Comparison of ENCODE assay signal across 30 cellular contexts in the genomic region with DNA sequence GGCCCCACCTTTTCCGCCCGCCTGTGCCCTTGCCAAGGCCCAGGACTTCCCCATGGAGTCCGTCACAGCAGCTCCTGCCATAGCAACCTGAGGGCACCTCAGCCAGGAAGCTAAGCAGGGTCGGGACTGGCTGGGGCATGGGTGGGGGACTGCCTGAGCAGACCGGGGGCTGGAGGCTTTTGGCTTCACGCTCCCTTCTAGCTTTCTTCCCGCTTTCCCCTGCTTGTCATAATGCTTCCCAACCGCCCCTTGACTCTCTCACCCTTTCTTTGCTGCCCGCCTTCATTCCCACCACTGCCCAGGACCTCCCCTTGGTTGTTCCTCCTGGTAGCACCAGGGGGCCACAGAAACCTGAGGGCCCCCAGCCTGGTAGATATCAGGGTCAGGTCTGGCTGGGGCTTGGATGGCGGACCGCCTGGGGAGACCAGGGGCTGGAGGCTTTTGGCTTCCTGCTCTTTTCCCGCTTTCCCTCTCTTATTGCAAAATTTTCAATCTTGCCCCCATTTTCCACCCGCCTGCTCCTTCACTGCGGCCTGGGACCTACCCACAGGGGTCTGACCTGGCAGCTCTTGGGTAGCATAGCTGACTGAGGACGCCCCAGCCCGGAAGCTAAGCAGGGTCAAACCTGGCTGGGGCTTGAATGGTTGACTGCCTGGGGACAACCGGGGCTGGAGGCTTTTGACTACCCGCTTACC.
"Had no signal": no experiment of that assay in that cellular context is flagged by ENCODE, and none has a peak within 500 bp of the region (broad histone marks: within the 10 kb centered on the region; RNA-seq: fewer than 3 reads in every experiment).

No MANE protein-coding gene starts in this region.

- H3K4me3 ChIP-seq: ascending aorta, breast epithelium, cardiac muscle cell, esophagus squamous epithelium, gastroesophageal sphincter had no signal

- H3K4me1 ChIP-seq: ascending aorta, breast epithelium, gastroesophageal sphincter had no signal

- ATAC-seq: activated CD4-positive, alpha-beta T cell treated with anti-CD3 and anti-CD28 coated beads for 36 hours; activated naive CD4-positive, alpha-beta T cell treated with anti-CD3 and anti-CD28 coated beads, Interleukin-2, amount 50 U/mL, for 72 hours; effector memory CD8-positive, alpha-beta T cell; gastroesophageal sphincter had no signal

- H3K4me1 Mint-ChIP-seq: activated CD4-positive, alpha-beta T cell treated with anti-CD3 and anti-CD28 coated beads for 36 hours; activated CD4-positive, alpha-beta T cell treated with anti-CD3 and anti-CD28 coated beads, Interleukin-2, amount 10 ng/mL, durations not matched to agents 24 days and 14 days; activated naive CD4-positive, alpha-beta T cell treated with anti-CD3 and anti-CD28 coated beads, Interleukin-2, amount 10 ng/mL, durations not matched to agents 7 days and 5 days; activated naive CD8-positive, alpha-beta T cell treated with anti-CD3 and anti-CD28 coated beads, Interleukin-2, amount 10 ng/mL, durations not matched to agents 7 days and 5 days; brain had no signal

- H3K27me3 Mint-ChIP-seq: activated CD4-positive, alpha-beta memory T cell treated with anti-CD3 and anti-CD28 coated beads for 36 hours; activated CD4-positive, alpha-beta T cell treated with anti-CD3 and anti-CD28 coated beads for 36 hours; activated CD4-positive, alpha-beta T cell treated with anti-CD3 and anti-CD28 coated beads, Interleukin-2, amount 10 ng/mL, durations not matched to agents 24 days and 14 days; activated naive CD4-positive, alpha-beta T cell treated with anti-CD3 and anti-CD28 coated beads, Interleukin-2, amount 10 ng/mL, durations not matched to agents 7 days and 5 days; activated naive CD8-positive, alpha-beta T cell treated with anti-CD3 and anti-CD28 coated beads, Interleukin-2, amount 10 ng/mL, durations not matched to agents 7 days and 5 days; effector memory CD8-positive, alpha-beta T cell had no signal

- DNase-seq: activated CD4-positive, alpha-beta memory T cell treated with anti-CD3 and anti-CD28 coated beads for 36 hours; activated CD4-positive, alpha-beta T cell treated with anti-CD3 and anti-CD28 coated beads for 36 hours; activated CD4-positive, alpha-beta T cell treated with anti-CD3 and anti-CD28 coated beads, Interleukin-2, amount 10 ng/mL, durations not matched to agents 24 days and 14 days; activated CD4-positive, CD25-positive, alpha-beta regulatory T cell; activated CD4-positive, CD25-positive, alpha-beta regulatory T cell treated with anti-CD3 and anti-CD28 coated beads, Interleukin-2, amount 50 U/mL, for 72 hours; activated CD8-positive, alpha-beta memory T cell treated with anti-CD3 and anti-CD28 coated beads, Interleukin-2, amount 50 U/mL, for 4 hours; activated gamma-delta T cell; activated naive CD4-positive, alpha-beta T cell; activated naive CD4-positive, alpha-beta T cell treated with anti-CD3 and anti-CD28 coated beads, Interleukin-2, amount 10 ng/mL, durations not matched to agents 7 days and 5 days; activated naive CD8-positive, alpha-beta T cell treated with anti-CD3 and anti-CD28 coated beads, Interleukin-2, amount 10 ng/mL, durations not matched to agents 7 days and 5 days; activated T-cell treated with anti-CD3 and anti-CD28 coated beads, Interleukin-2, amount 50 U/mL, for 1 hour; activated T-cell treated with anti-CD3 and anti-CD28 coated beads, Interleukin-2, amount 50 U/mL, for 48 hours; central memory CD4-positive, alpha-beta T cell; cerebellar nuclear complex; cortex of kidney; dermis blood vessel endothelial cell; effector CD4-positive, alpha-beta T cell; effector memory CD8-positive, alpha-beta T cell; erythroblast; esophagus squamous epithelium; foreskin melanocyte; T-helper 2 cell had no signal

- H3K36me3 Mint-ChIP-seq: activated CD4-positive, alpha-beta memory T cell treated with anti-CD3 and anti-CD28 coated beads for 36 hours; activated naive CD4-positive, alpha-beta T cell treated with anti-CD3 and anti-CD28 coated beads, Interleukin-2, amount 10 ng/mL, durations not matched to agents 7 days and 5 days; activated naive CD8-positive, alpha-beta T cell treated with anti-CD3 and anti-CD28 coated beads, Interleukin-2, amount 10 ng/mL, durations not matched to agents 7 days and 5 days; brain had no signal

- H3K36me3 ChIP-seq: ascending aorta, breast epithelium, cardiac muscle cell, esophagus squamous epithelium, gastroesophageal sphincter had no signal

- H3K27ac ChIP-seq: ascending aorta, breast epithelium, cardiac muscle cell, esophagus squamous epithelium, gastroesophageal sphincter had no signal

- H3K9me3 ChIP-seq: ascending aorta had no signal

- H3K27me3 ChIP-seq: ascending aorta, breast epithelium, cardiac muscle cell, esophagus squamous epithelium, gastroesophageal sphincter had no signal

- H3K27ac Mint-ChIP-seq: activated CD4-positive, alpha-beta memory T cell treated with anti-CD3 and anti-CD28 coated beads for 36 hours; activated CD4-positive, alpha-beta T cell treated with anti-CD3 and anti-CD28 coated beads for 36 hours; activated CD4-positive, alpha-beta T cell treated with anti-CD3 and anti-CD28 coated beads, Interleukin-2, amount 10 ng/mL, durations not matched to agents 24 days and 14 days; activated naive CD4-positive, alpha-beta T cell treated with anti-CD3 and anti-CD28 coated beads, Interleukin-2, amount 10 ng/mL, durations not matched to agents 7 days and 5 days; activated naive CD4-positive, alpha-beta T cell treated with anti-CD3 and anti-CD28 coated beads, Interleukin-2, amount 50 U/mL, for 72 hours; activated naive CD8-positive, alpha-beta T cell treated with anti-CD3 and anti-CD28 coated beads, Interleukin-2, amount 10 ng/mL, durations not matched to agents 7 days and 5 days; activated T-helper 1 cell treated with anti-CD3 and anti-CD28 coated beads, Interleukin-12 subunit alpha, Interleukin-12 subunit beta, Interleukin-2, Interleukin-4 antibody, amounts not matched to agents 30 ng/mL and 10 ng/mL and 1 ng/mL, durations not matched to agents 14 hours and 24 hours and 36 hours; activated T-helper 2 cell treated with anti-CD3 and anti-CD28 coated beads, Interferon-gamma antibody, Interleukin-2, Interleukin-4, amounts not matched to agents 10 μg/mL and 5 μg/mL and 100 μg/mL, durations not matched to agents 14 hours and 24 hours and 36 hours; brain; effector memory CD8-positive, alpha-beta T cell had no signal

- H3K4me3 Mint-ChIP-seq: activated CD4-positive, alpha-beta memory T cell treated with anti-CD3 and anti-CD28 coated beads for 36 hours; activated CD4-positive, alpha-beta T cell treated with anti-CD3 and anti-CD28 coated beads for 36 hours; activated CD4-positive, alpha-beta T cell treated with anti-CD3 and anti-CD28 coated beads, Interleukin-2, amount 10 ng/mL, durations not matched to agents 24 days and 14 days; activated naive CD4-positive, alpha-beta T cell treated with anti-CD3 and anti-CD28 coated beads, Interleukin-2, amount 10 ng/mL, durations not matched to agents 7 days and 5 days; activated naive CD8-positive, alpha-beta T cell treated with anti-CD3 and anti-CD28 coated beads, Interleukin-2, amount 10 ng/mL, durations not matched to agents 7 days and 5 days; activated T-helper 1 cell treated with anti-CD3 and anti-CD28 coated beads, Interleukin-12 subunit alpha, Interleukin-12 subunit beta, Interleukin-2, Interleukin-4 antibody, amounts not matched to agents 30 ng/mL and 10 ng/mL and 1 ng/mL, durations not matched to agents 14 hours and 24 hours and 36 hours; brain; effector memory CD8-positive, alpha-beta T cell had no signal
